ENCODE assay signal across 2 cellular contexts in the genomic region with DNA sequence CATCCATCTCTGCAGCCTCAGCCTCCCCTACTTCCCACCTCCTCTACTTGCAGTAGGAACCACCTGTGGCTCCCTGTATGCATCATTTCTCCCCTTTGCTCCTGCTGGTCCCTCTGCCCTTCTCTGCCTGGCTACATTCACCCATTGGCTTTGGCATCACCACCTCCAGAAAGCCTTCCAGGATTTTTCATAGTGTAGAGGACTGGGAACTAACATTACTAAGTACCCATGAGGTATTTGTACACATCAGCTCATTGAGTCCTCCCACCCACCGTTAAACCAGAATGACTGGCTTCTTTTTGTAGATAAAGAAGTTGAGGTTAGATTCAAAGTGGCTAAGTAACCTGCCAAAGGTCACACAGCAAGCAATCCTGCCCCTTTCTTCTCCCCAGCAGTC.
TF ChIP-seq lines count a peak whose summit lies in the region.

No MANE protein-coding gene starts in this region.

TF ChIP-seq in IMR-90, 13 proteins besides CTCF, POLR2A, EP300 and RAD21:
- TF ChIP-seq MAZ (IDR thresholded peaks at IDR 0.05; ENCODE audit: borderline replicate concordance, low read depth, low read length): no peak
- TF ChIP-seq, protein P1, sequence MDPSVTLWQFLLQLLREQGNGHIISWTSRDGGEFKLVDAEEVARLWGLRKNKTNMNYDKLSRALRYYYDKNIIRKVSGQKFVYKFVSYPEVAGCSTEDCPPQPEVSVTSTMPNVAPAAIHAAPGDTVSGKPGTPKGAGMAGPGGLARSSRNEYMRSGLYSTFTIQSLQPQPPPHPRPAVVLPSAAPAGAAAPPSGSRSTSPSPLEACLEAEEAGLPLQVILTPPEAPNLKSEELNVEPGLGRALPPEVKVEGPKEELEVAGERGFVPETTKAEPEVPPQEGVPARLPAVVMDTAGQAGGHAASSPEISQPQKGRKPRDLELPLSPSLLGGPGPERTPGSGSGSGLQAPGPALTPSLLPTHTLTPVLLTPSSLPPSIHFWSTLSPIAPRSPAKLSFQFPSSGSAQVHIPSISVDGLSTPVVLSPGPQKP (IDR thresholded peaks at IDR 0.05; ENCODE audit: borderline replicate concordance, low read depth, low read length): no peak
- TF ChIP-seq RFX5 (IDR thresholded peaks at IDR 0.05; ENCODE audit: low read depth, low read length): no peak
- no peak for TF ChIP-seq FOS (IDR thresholded peaks at IDR 0.05; ENCODE audit: low read depth, low read length)
- no peak for TF ChIP-seq BHLHE40 (IDR thresholded peaks at IDR 0.05; ENCODE audit: low read depth, low read length)
- TF ChIP-seq MAFK (IDR thresholded peaks at IDR 0.05; ENCODE audit: low read depth, low read length): no peak
- TF ChIP-seq CEBPB (IDR thresholded peaks at IDR 0.05; ENCODE audit: low read depth, low read length): no peak
- no peak for TF ChIP-seq NFE2L2 (IDR thresholded peaks at IDR 0.05; ENCODE audit: low read depth, low read length)
- no peak for TF ChIP-seq CHD1 (IDR thresholded peaks at IDR 0.05; ENCODE audit: low read depth, low read length)
- no peak for TF ChIP-seq RCOR1 (IDR thresholded peaks at IDR 0.05; ENCODE audit: insufficient replicate concordance, low read length)
- TF ChIP-seq, protein P2, sequence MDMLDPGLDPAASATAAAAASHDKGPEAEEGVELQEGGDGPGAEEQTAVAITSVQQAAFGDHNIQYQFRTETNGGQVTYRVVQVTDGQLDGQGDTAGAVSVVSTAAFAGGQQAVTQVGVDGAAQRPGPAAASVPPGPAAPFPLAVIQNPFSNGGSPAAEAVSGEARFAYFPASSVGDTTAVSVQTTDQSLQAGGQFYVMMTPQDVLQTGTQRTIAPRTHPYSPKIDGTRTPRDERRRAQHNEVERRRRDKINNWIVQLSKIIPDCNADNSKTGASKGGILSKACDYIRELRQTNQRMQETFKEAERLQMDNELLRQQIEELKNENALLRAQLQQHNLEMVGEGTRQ (IDR thresholded peaks at IDR 0.05; ENCODE audit: low read depth, low read length): no peak

TF ChIP-seq in GM23338, 12 proteins besides CTCF, POLR2A, EP300 and RAD21:
- TF ChIP-seq STAT1 (IDR thresholded peaks at IDR 0.05; ENCODE audit: unreplicated experiment) (no peak), POLR2AphosphoS5 (IDR thresholded peaks at IDR 0.05; ENCODE audit: low read depth) (no peak), CREB1 (CRISPR knock-in tag; IDR thresholded peaks at IDR 0.05; ENCODE audit: low read depth) (no peak), ZNF114 (CRISPR knock-in tag; IDR thresholded peaks at IDR 0.05) (no peak)
- TF ChIP-seq, protein P3, sequence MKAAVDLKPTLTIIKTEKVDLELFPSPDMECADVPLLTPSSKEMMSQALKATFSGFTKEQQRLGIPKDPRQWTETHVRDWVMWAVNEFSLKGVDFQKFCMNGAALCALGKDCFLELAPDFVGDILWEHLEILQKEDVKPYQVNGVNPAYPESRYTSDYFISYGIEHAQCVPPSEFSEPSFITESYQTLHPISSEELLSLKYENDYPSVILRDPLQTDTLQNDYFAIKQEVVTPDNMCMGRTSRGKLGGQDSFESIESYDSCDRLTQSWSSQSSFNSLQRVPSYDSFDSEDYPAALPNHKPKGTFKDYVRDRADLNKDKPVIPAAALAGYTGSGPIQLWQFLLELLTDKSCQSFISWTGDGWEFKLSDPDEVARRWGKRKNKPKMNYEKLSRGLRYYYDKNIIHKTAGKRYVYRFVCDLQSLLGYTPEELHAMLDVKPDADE (IDR thresholded peaks at IDR 0.05): no peak
